Comparison of ENCODE assay signal across 8 cellular contexts in genomic region chr7:23298141-23298851, GRCh38. TPM values are rescaled to one million over a fixed set of nuclear protein-coding genes. Genes with fewer than 3 reads are reported as not detected.
A peak's percentile ranks its signal among the peaks of the same experiment; 100 is the strongest.
DNase-seq lines count a peak whose midpoint lies in the region; ATAC-seq and TF ChIP-seq lines count a peak whose summit lies in the region.

No MANE protein-coding gene starts in this region.

- DNase-seq in GM04503 (ENCODE audit: low read depth) (peak; percentile 17), Peyer's patch (peak in 1 of 3 donors; percentile 49), omental fat pad (ENCODE audit: low spot score) (no peak), NCI-H1436 (lab: John Stamatoyannopoulos, UW) (no peak), DMS153 (lab: John Stamatoyannopoulos, UW) (no peak), GM13976 (ENCODE audit: low spot score) (no peak)

- ATAC-seq in omental fat pad (ENCODE audit: low FRiP score) (peak; percentile 34), HG02981 (IDR thresholded peaks at IDR 0.05; ENCODE audit: unreplicated experiment) (no peak)

- H3K36me3 ChIP-seq in Peyer's patch (peaks cover 0 to 12% (median 0%) of the 10 kb centered on the region in 3 donors), esophagus (ENCODE audit: control insufficient read depth in 2 of 2, insufficient read depth in 2 of 2, low read length in 1 of 2) (no peaks in the 10 kb centered on the region)

- 49 to 61% methylated on average over 11 of the region's 11 CpGs for WGBS in esophagus, 2 donors

- no peak for TF ChIP-seq CTCF in Peyer's patch (IDR thresholded peaks at IDR 0.05)
- TF ChIP-seq CTCF in omental fat pad (IDR thresholded peaks at IDR 0.05) = no peak
- no peak for TF ChIP-seq CTCF in GM13976 (IDR thresholded peaks at IDR 0.05; ENCODE audit: borderline replicate concordance, control extremely low read depth, extremely low read depth, insufficient read depth, missing control alignments)

- peaks cover 0 to 32% (median 9%) of the 10 kb centered on the region in 4 donors for H3K4me1 ChIP-seq in Peyer's patch
- H3K4me1 ChIP-seq in esophagus (ENCODE audit: control insufficient read depth in 2 of 2, insufficient read depth in 2 of 2, low read length in 1 of 2) = peaks cover 0 to 3% of the 10 kb centered on the region in 2 donors

- no peaks in the 10 kb centered on the region for H3K27me3 ChIP-seq in Peyer's patch
- no peaks in the 10 kb centered on the region for H3K27me3 ChIP-seq in esophagus (ENCODE audit: control insufficient read depth in 1 of 2, insufficient read depth in 2 of 2, low read length in 2 of 2)

- in situ Hi-C loops in GM13976 (cut with MboI; ENCODE audit: low sequenced_read_pairs, unreplicated experiment) = loop anchor here (25.0 kb wide), 1 partner anchor 414 kb away; the partner anchor contains the start of gene STK31

- H3K4me3 ChIP-seq in Peyer's patch (peak overlapping the region; percentile 74 to 84 (median 76)), esophagus (ENCODE audit: low read depth in 1 of 2, low read length in 2 of 2) (peak overlapping the region in 1 of 2 donors; percentile 93)

- H3K9me3 ChIP-seq in Peyer's patch (no peaks in the 10 kb centered on the region), esophagus (ENCODE audit: control insufficient read depth in 2 of 2, insufficient read depth in 1 of 2, low read depth in 1 of 2, low read length in 1 of 2) (no peaks in the 10 kb centered on the region)

- TF ChIP-seq POLR2A in Peyer's patch (IDR thresholded peaks at IDR 0.05) = no peak

- peak overlapping the region; percentile 61 to 89 (median 78) for H3K27ac ChIP-seq in Peyer's patch
- H3K27ac ChIP-seq in esophagus (ENCODE audit: low read depth in 2 of 2, low read length in 1 of 2) = peak overlapping the region; percentile 83 to 91

RNA-seq across cellular contexts. Expression of gene MALSU1, which starts 0.8 kb away (rescaled TPM):
- total RNA-seq in Peyer's patch (10 to 100 TPM; 15.7 to 40.5 (median 31.3) TPM), omental fat pad (10 to 100 TPM; 42.4 to 70.6 (median 47.2) TPM)
- polyA plus RNA-seq in esophagus = 10 to 100 TPM; 11.3 to 40.7 TPM

RNA-seq across cellular contexts. Expression of gene GPNMB, which starts 51.7 kb away (rescaled TPM):
- total RNA-seq in Peyer's patch = 10 to 100 TPM; 12.1 to 37.8 (median 25.6) TPM
- polyA plus RNA-seq in esophagus = 10 to 100 TPM; 30.6 to 55.0 TPM
- total RNA-seq in omental fat pad = 100 to 1,000 TPM in 3 of 4 donors, 10 to 100 TPM in 1; 91.3 to 294 (median 143) TPM
